ENCODE assay signal across 10 cellular contexts in genomic region chr17:27559506-27559931, GRCh38.
DNase-seq lines count a peak whose midpoint lies in the region; ATAC-seq, FAIRE-seq and TF ChIP-seq lines count a peak whose summit lies in the region.
"Had no signal": no experiment of that assay in that cellular context is flagged by ENCODE, and none has a peak within 500 bp of the region (broad histone marks: within the 10 kb centered on the region; RNA-seq: fewer than 3 reads in every experiment).

No MANE protein-coding gene starts in this region.

- H3K36me3 ChIP-seq in BJ (ENCODE audit: control insufficient read depth, insufficient read depth, low read length) (no peaks in the 10 kb centered on the region), SK-N-MC (ENCODE audit: insufficient read depth, low read length) (no peaks in the 10 kb centered on the region), psoas muscle (ENCODE audit: insufficient read depth in 1 of 2, low read depth in 1 of 2) (no peaks in the 10 kb centered on the region)
- H3K36me3 ChIP-seq: MG63 had no signal

- H3K4me1 ChIP-seq in psoas muscle, result peaks cover 22% of the 10 kb centered on the region

- H3K27ac ChIP-seq in SK-N-MC (peak overlapping the region; percentile 95), psoas muscle (peak overlapping the region; percentile 59)

- 51 to 61% (median 56%) methylated on average over 11 of the region's 11 CpGs for WGBS in psoas muscle, 3 donors

- POLR2A ChIA-PET in BJ (lab: Charles Lee), result interaction anchor here (0.6 kb wide), 1 partner anchor 124 kb away, joined by 4 read pairs; no protein-coding TSS in a partner anchor

- CTCF ChIA-PET in BJ (lab: Yijun Ruan, JAX), result interaction anchor here (1.3 to 2.3 kb wide), 3 partner anchors 9 to 40 kb away, joined by 3 to 8 read pairs (median 7); no protein-coding TSS in a partner anchor

- no peak for DNase-seq in BJ (ENCODE audit: low read depth)
- DNase-seq in SK-N-MC (ENCODE audit: low read depth, low spot score), result no peak
- DNase-seq in foreskin fibroblast, result peak; percentile 46 to 61
- DNase-seq in psoas muscle, result peak; percentile 69 to 72
- DNase-seq in H54 (ENCODE audit: insufficient read length, low spot score), result no peak
- DNase-seq in NAMALWA (ENCODE audit: low spot score), result no peak
- DNase-seq: T1000 had no signal

- intact Hi-C loops in psoas muscle (cut with DNase I), result loop anchor here in 1 of 2 donors (10.0 kb wide), 1 partner anchor 55 kb away; no protein-coding TSS in a partner anchor

- no peak for FAIRE-seq in H54 (lab: Jason Lieb, UNC)

- H3K4me3 ChIP-seq in BJ (ENCODE audit: low read depth, low read length) (no peak overlapping the region), SK-N-MC (peak overlapping the region; percentile 76), foreskin fibroblast (ENCODE audit: low read depth in 1 of 2, low read length in 2 of 2) (peak overlapping the region in 1 of 2 donors; percentile 3), psoas muscle (peak overlapping the region; percentile 40)
- H3K4me3 ChIP-seq: MG63 had no signal

- ATAC-seq in psoas muscle (peak; percentile 21 to 71 (median 56)), GM18498 (IDR thresholded peaks at IDR 0.05; ENCODE audit: unreplicated experiment) (no peak), GM21723 (IDR thresholded peaks at IDR 0.05; ENCODE audit: unreplicated experiment) (no peak)

- TF ChIP-seq CTCF in BJ (IDR thresholded peaks at IDR 0.05; ENCODE audit: insufficient read depth, low read depth, low read length), result peak; percentile 35
- TF ChIP-seq CTCF in foreskin fibroblast (IDR thresholded peaks at IDR 0.05; ENCODE audit: low read depth, low read length), result no peak
- TF ChIP-seq CTCF in psoas muscle (IDR thresholded peaks at IDR 0.05), result no peak

- no peak for TF ChIP-seq POLR2A in H54 (IDR thresholded peaks at IDR 0.05; ENCODE audit: low read depth, low read length)

- H3K9ac ChIP-seq in SK-N-MC (ENCODE audit: insufficient read length), result peak overlapping the region; percentile 68

- H3K9me3 ChIP-seq in SK-N-MC (ENCODE audit: low read depth, low read length) (no peaks in the 10 kb centered on the region), psoas muscle (no peaks in the 10 kb centered on the region)
- H3K9me3 ChIP-seq: MG63 had no signal

- H3K27me3 ChIP-seq in BJ (ENCODE audit: control insufficient read depth, insufficient read depth, low read length), result no peaks in the 10 kb centered on the region
- H3K27me3 ChIP-seq in psoas muscle (ENCODE audit: insufficient read depth in 3 of 3, low read length in 2 of 3), result no peaks in the 10 kb centered on the region
- H3K27me3 ChIP-seq: MG63 had no signal

Comparison
In these comparisons a context has a peak if more than half of its experiments do, and no peak if none do; other contexts are left out.
1. DNase-seq: peak in foreskin fibroblast (2 of 2) and psoas muscle (2 of 2); none in BJ (single experiment), SK-N-MC (single experiment), H54 (single experiment) and NAMALWA (single experiment).
2. ATAC-seq: peak in psoas muscle (4 of 4); none in GM18498 (single experiment) and GM21723 (single experiment).